Comparison of ENCODE assay signal across 7 cellular contexts in the genomic region with DNA sequence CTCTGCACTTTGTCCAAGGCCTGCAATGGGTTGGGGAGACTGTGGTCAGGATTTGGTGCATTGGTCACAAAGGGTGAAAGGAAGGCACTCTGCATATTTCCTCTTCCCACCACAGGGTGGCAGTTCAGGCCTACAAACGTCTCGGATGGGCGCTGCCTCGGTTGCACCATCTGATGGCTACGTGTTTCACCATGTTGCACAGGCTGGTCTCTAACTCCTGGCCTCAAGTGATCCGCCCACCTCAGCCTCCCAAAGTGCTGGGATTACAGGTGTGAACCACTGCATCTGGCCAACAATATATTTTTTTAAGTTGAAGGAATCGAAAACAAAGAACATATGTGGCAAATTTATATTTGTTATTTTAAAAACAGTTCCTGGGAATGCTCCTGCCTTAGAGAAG.
A peak's percentile ranks its signal among the peaks of the same experiment; 100 is the strongest.
DNase-seq lines count a peak whose midpoint lies in the region; ATAC-seq and TF ChIP-seq lines count a peak whose summit lies in the region.

No MANE protein-coding gene starts in this region.

- no peaks in the 10 kb centered on the region for H3K79me2 ChIP-seq in parathyroid adenoma

- no peak overlapping the region for H2AFZ ChIP-seq in parathyroid adenoma

- in situ Hi-C loops in KBM-7 (cut with MboI; ENCODE audit: low pct_unique_long_range_greater_than_20kb, low sequenced_read_pairs) = no loop called here

- H3K27ac ChIP-seq in RWPE1 = peak overlapping the region; percentile 19
- no peak overlapping the region for H3K27ac ChIP-seq in parathyroid adenoma

- no peaks in the 10 kb centered on the region for H3K9me3 ChIP-seq in parathyroid adenoma (ENCODE audit: control insufficient read depth, low read length)

- CTCF ChIA-PET in RWPE1 (lab: Yijun Ruan, JAX) = interaction anchor here (0.7 kb wide), 1 partner anchor 657 kb away, joined by 5 read pairs; no protein-coding TSS in a partner anchor

- POLR2A ChIA-PET in RWPE1 (lab: Yijun Ruan, JAX; ENCODE audit: low non-redundant PET) = no interaction called here

- DNase-seq in GM12864 (ENCODE audit: low read depth) (peak; percentile 41), KBM-7 (peak; percentile 73), RWPE1 (ENCODE audit: low spot score) (peak; percentile 78), globus pallidus (ENCODE audit: low spot score) (peak; percentile 67)
- DNase-seq in activated naive CD4-positive, alpha-beta T cell treated with Interleukin-2 at 50 U/mL for 16 hours = peak; percentile 55

- no peak for ATAC-seq in GM18861 (IDR thresholded peaks at IDR 0.05; ENCODE audit: unreplicated experiment)

- TF ChIP-seq CTCF in GM12864 (IDR thresholded peaks at IDR 0.05; ENCODE audit: low read depth, low read length, missing control alignments) (peak; percentile 87), RWPE1 (conservative IDR thresholded peaks at IDR 0.05; ENCODE audit: low read depth) (peak; percentile 84), parathyroid adenoma (IDR thresholded peaks at IDR 0.05) (peak; percentile 78)

- no peaks in the 10 kb centered on the region for H3K27me3 ChIP-seq in parathyroid adenoma (ENCODE audit: control insufficient read depth, insufficient read depth, low read length)

- H3K36me3 ChIP-seq in parathyroid adenoma (ENCODE audit: control insufficient read depth, insufficient read depth, low read length) = no peaks in the 10 kb centered on the region

- H3K9ac ChIP-seq in parathyroid adenoma = no peak overlapping the region

- H3K4me3 ChIP-seq in GM12864 (ENCODE audit: low read depth, low read length) (no peak overlapping the region), parathyroid adenoma (ENCODE audit: low read depth, low read length) (no peak overlapping the region)

- H3K4me1 ChIP-seq in parathyroid adenoma = peaks cover 3% of the 10 kb centered on the region

- no peak overlapping the region for H3K4me2 ChIP-seq in parathyroid adenoma (ENCODE audit: low read length)
